ENCODE assay signal across 10 cellular contexts in genomic region chr2:234363011-234363487, GRCh38.
DNase-seq lines count a peak whose midpoint lies in the region; ATAC-seq and TF ChIP-seq lines count a peak whose summit lies in the region.
"Had no signal": no experiment of that assay in that cellular context is flagged by ENCODE, and none has a peak within 500 bp of the region (broad histone marks: within the 10 kb centered on the region; RNA-seq: fewer than 3 reads in every experiment).

No MANE protein-coding gene starts in this region.

- no peak for ATAC-seq in stimulated activated naive B cell treated with anti-CD40 and anti-IgM and Interleukin-4, amounts not matched to agents 10 μg/mL and 1 μg/mL and 100 μg/mL, for 72 hours (replicated peaks)
- no peak for ATAC-seq in GM18520 (IDR thresholded peaks at IDR 0.05; ENCODE audit: unreplicated experiment)

- no peak for TF ChIP-seq CTCF in osteocyte (IDR thresholded peaks at IDR 0.05)

- intact Hi-C loops in dendritic cell treated with granulocyte-macrophage colony-stimulating factor and Interleukin-4, amounts not matched to agents 40 ng/mL and 50 ng/mL, for 4 days (cut with micrococcal nuclease) = no loop called here

- peak overlapping the region; percentile 53 for H3K27ac Mint-ChIP-seq in dendritic cell treated with granulocyte-macrophage colony-stimulating factor and Interleukin-4, amounts not matched to agents 40 ng/mL and 50 ng/mL, for 4 days
- no peak overlapping the region for H3K27ac Mint-ChIP-seq in osteocyte (ENCODE audit: unreplicated experiment)
- H3K27ac Mint-ChIP-seq in stimulated activated naive B cell treated with anti-CD40 and anti-IgM and Interleukin-4, amounts not matched to agents 10 μg/mL and 1 μg/mL and 100 μg/mL, for 72 hours = no peak overlapping the region
- H3K27ac Mint-ChIP-seq: stimulated activated naive CD8-positive, alpha-beta T cell treated with anti-CD3 and anti-CD28 coated beads, Interleukin-15, Interleukin-2, amounts not matched to agents 100 ng/mL and 50 ng/mL, for 24 hours had no signal

- no peak overlapping the region for H3K4me3 Mint-ChIP-seq in dendritic cell treated with granulocyte-macrophage colony-stimulating factor and Interleukin-4, amounts not matched to agents 40 ng/mL and 50 ng/mL, for 4 days
- no peak overlapping the region for H3K4me3 Mint-ChIP-seq in osteocyte (ENCODE audit: unreplicated experiment)
- H3K4me3 Mint-ChIP-seq in stimulated activated naive B cell treated with anti-CD40 and anti-IgM and Interleukin-4, amounts not matched to agents 10 μg/mL and 1 μg/mL and 100 μg/mL, for 72 hours = no peak overlapping the region
- H3K4me3 Mint-ChIP-seq: neural crest cell; stimulated activated naive CD8-positive, alpha-beta T cell treated with anti-CD3 and anti-CD28 coated beads, Interleukin-15, Interleukin-2, amounts not matched to agents 100 ng/mL and 50 ng/mL, for 24 hours had no signal

- peak; percentile 29 for DNase-seq in EH (ENCODE audit: low read depth)
- peak; percentile 27 to 61 for DNase-seq in NCI-H1930 (lab: John Stamatoyannopoulos, UW)
- peak; percentile 42 for DNase-seq in osteocyte (ENCODE audit: extremely low spot score, unreplicated experiment)
- no peak for DNase-seq in NCI-H2029 (lab: John Stamatoyannopoulos, UW)
- no peak for DNase-seq in stimulated activated naive B cell treated with anti-CD40 and anti-IgM and Interleukin-4, amounts not matched to agents 10 μg/mL and 1 μg/mL and 100 μg/mL, for 72 hours
- DNase-seq in NCI-H82 (lab: John Stamatoyannopoulos, UW) = no peak

- peaks cover 28% of the 10 kb centered on the region for H3K4me1 Mint-ChIP-seq in dendritic cell treated with granulocyte-macrophage colony-stimulating factor and Interleukin-4, amounts not matched to agents 40 ng/mL and 50 ng/mL, for 4 days (ENCODE audit: low read depth)
- H3K4me1 Mint-ChIP-seq in osteocyte (ENCODE audit: unreplicated experiment) = peaks cover 29% of the 10 kb centered on the region
- peaks cover 11 to 13% of the 10 kb centered on the region in 2 donors for H3K4me1 Mint-ChIP-seq in stimulated activated naive B cell treated with anti-CD40 and anti-IgM and Interleukin-4, amounts not matched to agents 10 μg/mL and 1 μg/mL and 100 μg/mL, for 72 hours

- peaks cover 15% of the 10 kb centered on the region for H3K9me3 Mint-ChIP-seq in dendritic cell treated with granulocyte-macrophage colony-stimulating factor and Interleukin-4, amounts not matched to agents 40 ng/mL and 50 ng/mL, for 4 days
- H3K9me3 Mint-ChIP-seq in osteocyte (ENCODE audit: unreplicated experiment) = peaks cover 14% of the 10 kb centered on the region
- H3K9me3 Mint-ChIP-seq in stimulated activated naive B cell treated with anti-CD40 and anti-IgM and Interleukin-4, amounts not matched to agents 10 μg/mL and 1 μg/mL and 100 μg/mL, for 72 hours = peaks cover 4 to 10% of the 10 kb centered on the region in 2 donors

- H3K36me3 Mint-ChIP-seq in dendritic cell treated with granulocyte-macrophage colony-stimulating factor and Interleukin-4, amounts not matched to agents 40 ng/mL and 50 ng/mL, for 4 days (ENCODE audit: low read depth) = no peaks in the 10 kb centered on the region
- H3K36me3 Mint-ChIP-seq in osteocyte (ENCODE audit: unreplicated experiment) = no peaks in the 10 kb centered on the region
- H3K36me3 Mint-ChIP-seq in stimulated activated naive B cell treated with anti-CD40 and anti-IgM and Interleukin-4, amounts not matched to agents 10 μg/mL and 1 μg/mL and 100 μg/mL, for 72 hours = peaks cover 0 to 12% of the 10 kb centered on the region in 2 donors

- peaks cover 52% of the 10 kb centered on the region for H3K27me3 Mint-ChIP-seq in dendritic cell treated with granulocyte-macrophage colony-stimulating factor and Interleukin-4, amounts not matched to agents 40 ng/mL and 50 ng/mL, for 4 days
- no peaks in the 10 kb centered on the region for H3K27me3 Mint-ChIP-seq in osteocyte (ENCODE audit: unreplicated experiment)
- H3K27me3 Mint-ChIP-seq in stimulated activated naive B cell treated with anti-CD40 and anti-IgM and Interleukin-4, amounts not matched to agents 10 μg/mL and 1 μg/mL and 100 μg/mL, for 72 hours = peaks cover 42 to 54% of the 10 kb centered on the region in 2 donors

Comparison
In these comparisons a context has a peak if more than half of its experiments do, and no peak if none do; other contexts are left out.
1. DNase-seq: peak in EH (single experiment), NCI-H1930 (2 of 2) and osteocyte (single experiment); none in NCI-H2029 (single experiment), stimulated activated naive B cell treated with anti-CD40 and anti-IgM and Interleukin-4, amounts not matched to agents 10 μg/mL and 1 μg/mL and 100 μg/mL, for 72 hours (single experiment) and NCI-H82 (single experiment).